In the genomic region with DNA sequence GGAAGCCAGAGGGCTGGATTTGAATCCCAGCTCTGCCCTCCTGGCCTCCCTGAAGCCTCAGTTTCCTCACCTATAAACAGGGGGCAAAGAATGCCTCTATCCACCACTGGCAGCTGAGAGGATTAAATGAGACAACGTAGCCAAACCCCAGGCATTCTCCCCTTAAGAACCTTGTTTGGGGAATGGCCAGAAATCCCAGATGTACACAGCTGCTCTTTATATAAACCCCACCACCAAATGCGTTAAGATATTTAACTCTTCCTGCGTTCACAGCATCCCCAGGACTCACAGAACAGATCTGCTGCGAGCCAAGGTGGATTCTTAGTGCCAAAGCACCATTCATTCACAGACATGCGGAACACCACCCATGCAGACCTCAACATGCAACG, we compare ENCODE assay signal across 9 cellular contexts. TPM values are rescaled to one million over a fixed set of nuclear protein-coding genes. Genes with fewer than 3 reads are reported as not detected.
DNase-seq lines count a peak whose midpoint lies in the region; ATAC-seq and TF ChIP-seq lines count a peak whose summit lies in the region.
"Had no signal": no experiment of that assay in that cellular context is flagged by ENCODE, and none has a peak within 500 bp of the region (broad histone marks: within the 10 kb centered on the region; RNA-seq: fewer than 3 reads in every experiment).

No MANE protein-coding gene starts in this region.

- intact Hi-C loops in activated CD4-positive, alpha-beta T cell treated with anti-CD3 and anti-CD28 coated beads for 36 hours (cut with DNase I, micrococcal nuclease), result loop anchor here (5.0 to 10.0 kb wide), 4 partner anchors 70 to 570 kb away; no protein-coding TSS in a partner anchor
- intact Hi-C loops in uterus (cut with DNase I; ENCODE audit: low total_unique reads) (loop anchor here (10.0 kb wide), 1 partner anchor 372 kb away; no protein-coding TSS in a partner anchor), Right ventricle myocardium superior (cut with DNase I) (no loop called here)

- H3K36me3 Mint-ChIP-seq in activated CD4-positive, alpha-beta T cell treated with anti-CD3 and anti-CD28 coated beads for 36 hours (ENCODE audit: low read depth), result peaks cover 75% of the 10 kb centered on the region
- peaks cover 6% of the 10 kb centered on the region for H3K36me3 Mint-ChIP-seq in T-helper 17 cell (ENCODE audit: low read depth)
- peaks cover 94% of the 10 kb centered on the region for H3K36me3 Mint-ChIP-seq in stimulated activated effector memory CD8-positive, alpha-beta T cell treated with anti-CD3 and anti-CD28 coated beads, Interleukin-12 subunit alpha, Interleukin-12 subunit beta, amount 100 ng/mL, for 72 hours

- no peak for TF ChIP-seq CTCF in uterus (IDR thresholded peaks at IDR 0.05)

- TF ChIP-seq POLR2A in uterus (IDR thresholded peaks at IDR 0.05), result no peak

- no peaks in the 10 kb centered on the region for H3K27me3 Mint-ChIP-seq in activated CD4-positive, alpha-beta T cell treated with anti-CD3 and anti-CD28 coated beads for 36 hours
- no peaks in the 10 kb centered on the region for H3K27me3 Mint-ChIP-seq in T-helper 17 cell

- POLR2A ChIA-PET in activated CD4-positive, alpha-beta T cell treated with anti-CD3 and anti-CD28 coated beads for 36 hours (lab: Charles Lee), result no interaction called here

- H3K9me3 Mint-ChIP-seq in activated CD4-positive, alpha-beta T cell treated with anti-CD3 and anti-CD28 coated beads for 36 hours (ENCODE audit: low read depth), result no peaks in the 10 kb centered on the region
- H3K9me3 Mint-ChIP-seq in stimulated activated effector memory CD8-positive, alpha-beta T cell treated with anti-CD3 and anti-CD28 coated beads, Interleukin-12 subunit alpha, Interleukin-12 subunit beta, amount 100 ng/mL, for 72 hours, result no peaks in the 10 kb centered on the region

- DNase-seq in activated CD4-positive, alpha-beta T cell treated with anti-CD3 and anti-CD28 coated beads for 36 hours, result no peak
- no peak for DNase-seq in activated CD4-positive, alpha-beta T cell treated with anti-CD3 and anti-CD28 coated beads for 1 hour
- no peak for DNase-seq in T-helper 17 cell
- no peak for DNase-seq in stimulated activated effector memory CD8-positive, alpha-beta T cell treated with anti-CD3 and anti-CD28 coated beads, Interleukin-12 subunit alpha, Interleukin-12 subunit beta, amount 100 ng/mL, for 72 hours (ENCODE audit: low spot score in 2 of 2)
- DNase-seq in uterus, result no peak
- DNase-seq in Right ventricle myocardium superior, result no peak
- DNase-seq: activated CD4-positive, CD25-positive, alpha-beta regulatory T cell had no signal

- ATAC-seq in activated CD4-positive, alpha-beta T cell treated with anti-CD3 and anti-CD28 coated beads for 36 hours, result no peak
- ATAC-seq in T-helper 17 cell, result no peak
- no peak for ATAC-seq in stimulated activated effector memory CD8-positive, alpha-beta T cell treated with anti-CD3 and anti-CD28 coated beads, Interleukin-12 subunit alpha, Interleukin-12 subunit beta, amount 100 ng/mL, for 72 hours
- ATAC-seq in GM21381 (IDR thresholded peaks at IDR 0.05; ENCODE audit: unreplicated experiment), result no peak
- no peak for ATAC-seq in Right ventricle myocardium superior (ENCODE audit: poor library complexity)

- H3K9ac ChIP-seq in iPS-20b (ENCODE audit: low read depth, low read length), result no peak overlapping the region

- H3K27ac Mint-ChIP-seq in activated CD4-positive, alpha-beta T cell treated with anti-CD3 and anti-CD28 coated beads for 36 hours, result no peak overlapping the region
- H3K27ac Mint-ChIP-seq in T-helper 17 cell, result peak overlapping the region; percentile 49
- H3K27ac Mint-ChIP-seq in stimulated activated effector memory CD8-positive, alpha-beta T cell treated with anti-CD3 and anti-CD28 coated beads, Interleukin-12 subunit alpha, Interleukin-12 subunit beta, amount 100 ng/mL, for 72 hours, result no peak overlapping the region

- peak overlapping the region; percentile 93 for H3K4me3 Mint-ChIP-seq in activated CD4-positive, alpha-beta T cell treated with anti-CD3 and anti-CD28 coated beads for 36 hours
- H3K4me3 Mint-ChIP-seq in T-helper 17 cell, result peak overlapping the region; percentile 73
- H3K4me3 Mint-ChIP-seq in stimulated activated effector memory CD8-positive, alpha-beta T cell treated with anti-CD3 and anti-CD28 coated beads, Interleukin-12 subunit alpha, Interleukin-12 subunit beta, amount 100 ng/mL, for 72 hours, result peak overlapping the region; percentile 96

- H3K4me1 ChIP-seq in iPS-20b (ENCODE audit: insufficient read depth, low read length) (peaks cover 69% of the 10 kb centered on the region), uterus (peaks cover 0 to 14% of the 10 kb centered on the region in 2 donors)

- H3K9me3 ChIP-seq in T-helper 17 cell (ENCODE audit: control insufficient read depth, low read length, poor library complexity, severe bottlenecking), result no peaks in the 10 kb centered on the region
- H3K9me3 ChIP-seq in iPS-20b (ENCODE audit: insufficient read depth, low read depth, low read length), result no peaks in the 10 kb centered on the region
- H3K9me3 ChIP-seq in uterus, result no peaks in the 10 kb centered on the region

- H3K27me3 ChIP-seq in iPS-20b (ENCODE audit: insufficient read depth, low read length), result peaks cover 28% of the 10 kb centered on the region; the same call in 1 of the 2 replicates
- H3K27me3 ChIP-seq in uterus, result no peaks in the 10 kb centered on the region

- H3K36me3 ChIP-seq in iPS-20b (ENCODE audit: insufficient read depth, low read depth, low read length), result peaks cover 61% of the 10 kb centered on the region
- no peaks in the 10 kb centered on the region for H3K36me3 ChIP-seq in uterus

- CTCF ChIA-PET in activated CD4-positive, alpha-beta T cell treated with anti-CD3 and anti-CD28 coated beads for 36 hours (lab: Charles Lee), result interaction anchor here (0.8 to 1.3 kb wide), 6 partner anchors 8 to 1426 kb away, joined by 3 to 4 read pairs (median 3); no protein-coding TSS in a partner anchor

- H3K4me1 Mint-ChIP-seq in activated CD4-positive, alpha-beta T cell treated with anti-CD3 and anti-CD28 coated beads for 36 hours, result peaks cover 69% of the 10 kb centered on the region
- peaks cover 58% of the 10 kb centered on the region for H3K4me1 Mint-ChIP-seq in T-helper 17 cell
- peaks cover 74% of the 10 kb centered on the region for H3K4me1 Mint-ChIP-seq in stimulated activated effector memory CD8-positive, alpha-beta T cell treated with anti-CD3 and anti-CD28 coated beads, Interleukin-12 subunit alpha, Interleukin-12 subunit beta, amount 100 ng/mL, for 72 hours

- H3K27ac ChIP-seq in iPS-20b (ENCODE audit: low read length) (no peak overlapping the region), uterus (peak overlapping the region in 1 of 2 donors; percentile 35)

- H3K4me3 ChIP-seq in iPS-20b (ENCODE audit: low read length) (peak overlapping the region; percentile 94), uterus (no peak overlapping the region)

RNA-seq across cellular contexts. Expression of a gene that starts 5.3 kb away (rescaled TPM):
- 10 to 100 TPM; 89.2 to 97.6 TPM for total RNA-seq in activated CD4-positive, alpha-beta T cell treated with anti-CD3 and anti-CD28 coated beads for 36 hours
- total RNA-seq in T-helper 17 cell, result 100 to 1,000 TPM; 115 to 132 TPM
- total RNA-seq in uterus, result 100 to 1,000 TPM in 1 of 4 donors, 10 to 100 TPM in 2, 1 to 10 TPM in 1; 7.4 to 244 (median 49.4) TPM
- 13.4 TPM for total RNA-seq in Right ventricle myocardium superior
